8 cellular contexts compared by ENCODE assay signal in genomic region chr3:37453393-37454391, GRCh38. TPM values are rescaled to one million over a fixed set of nuclear protein-coding genes. Genes with fewer than 3 reads are reported as not detected.
A peak's percentile ranks its signal among the peaks of the same experiment; 100 is the strongest.
DNase-seq lines count a peak whose midpoint lies in the region; ATAC-seq and TF ChIP-seq lines count a peak whose summit lies in the region.
"Had no signal": no experiment of that assay in that cellular context is flagged by ENCODE, and none has a peak within 500 bp of the region (broad histone marks: within the 10 kb centered on the region; RNA-seq: fewer than 3 reads in every experiment).

No MANE protein-coding gene starts in this region.

- H3K27me3 Mint-ChIP-seq in activated CD4-positive, alpha-beta T cell treated with anti-CD3 and anti-CD28 coated beads for 36 hours = peaks cover 59% of the 10 kb centered on the region

- POLR2A ChIA-PET in activated CD4-positive, alpha-beta T cell treated with anti-CD3 and anti-CD28 coated beads for 36 hours (lab: Charles Lee) = no interaction called here

- H3K27ac ChIP-seq in right lobe of liver (peak overlapping the region in 2 of 3 donors; percentile 59 to 87), temporal lobe (ENCODE audit: low read depth, low read length) (peak overlapping the region; percentile 34)

- no peaks in the 10 kb centered on the region for H3K9me3 ChIP-seq in right lobe of liver

- TF ChIP-seq CTCF in right lobe of liver (IDR thresholded peaks at IDR 0.05) (peak; percentile 15 to 48 (median 27)), GM13977 (IDR thresholded peaks at IDR 0.05; ENCODE audit: extremely low read depth, insufficient read depth, missing control alignments) (no peak)

- peak; percentile 61 to 75 (median 66) for ATAC-seq in right lobe of liver
- ATAC-seq in HG02763 (IDR thresholded peaks at IDR 0.05; ENCODE audit: unreplicated experiment) = no peak
- no peak for ATAC-seq in activated CD4-positive, alpha-beta T cell treated with anti-CD3 and anti-CD28 coated beads for 36 hours

- no peak overlapping the region for H3K4me3 Mint-ChIP-seq in activated CD4-positive, alpha-beta T cell treated with anti-CD3 and anti-CD28 coated beads for 36 hours

- H3K27me3 ChIP-seq in right lobe of liver = peaks cover 0 to 3% of the 10 kb centered on the region in 2 donors

- H3K9me3 Mint-ChIP-seq in activated CD4-positive, alpha-beta T cell treated with anti-CD3 and anti-CD28 coated beads for 36 hours (ENCODE audit: low read depth) = no peaks in the 10 kb centered on the region

- DNase-seq in NCI-H146 (lab: John Stamatoyannopoulos, UW) (peak; percentile 46), cerebellar cortex (ENCODE audit: low spot score) (peak; percentile 74), right lobe of liver (peak; percentile 68 to 77 (median 74)), GM13977 (ENCODE audit: low spot score) (no peak)
- DNase-seq in activated CD4-positive, alpha-beta T cell treated with anti-CD3 and anti-CD28 coated beads for 36 hours = no peak
- DNase-seq: HCEC 1CT had no signal

- H3K36me3 ChIP-seq in right lobe of liver = no peaks in the 10 kb centered on the region

- no peak for TF ChIP-seq POLR2A in right lobe of liver (IDR thresholded peaks at IDR 0.05)

- no peaks in the 10 kb centered on the region for H3K36me3 Mint-ChIP-seq in activated CD4-positive, alpha-beta T cell treated with anti-CD3 and anti-CD28 coated beads for 36 hours (ENCODE audit: low read depth)

- peaks cover 0 to 7% (median 3%) of the 10 kb centered on the region in 4 donors for H3K4me1 ChIP-seq in right lobe of liver

- H3K27ac Mint-ChIP-seq in activated CD4-positive, alpha-beta T cell treated with anti-CD3 and anti-CD28 coated beads for 36 hours = no peak overlapping the region

- H3K4me3 ChIP-seq in right lobe of liver = peak overlapping the region; percentile 52 to 53 (median 53)

- peaks cover 10% of the 10 kb centered on the region for H3K4me1 Mint-ChIP-seq in activated CD4-positive, alpha-beta T cell treated with anti-CD3 and anti-CD28 coated beads for 36 hours

- CTCF ChIA-PET in activated CD4-positive, alpha-beta T cell treated with anti-CD3 and anti-CD28 coated beads for 36 hours (lab: Charles Lee) = interaction anchor here (0.7 to 1.0 kb wide), 3 partner anchors 192 to 456 kb away, joined by 3 read pairs; no protein-coding TSS in a partner anchor

- WGBS in right lobe of liver (ENCODE audit: insufficient coverage, low coverage, low lambda C conversion rate, missing lambda C conversion rate) = 32% methylated on average over 13 of the region's 18 CpGs

- intact Hi-C loops in right lobe of liver (cut with DNase I) = no loop called here
- intact Hi-C loops in activated CD4-positive, alpha-beta T cell treated with anti-CD3 and anti-CD28 coated beads for 36 hours (cut with DNase I, micrococcal nuclease) = no loop called here

- in situ Hi-C loops in GM13977 (cut with MboI; ENCODE audit: low pct_unique_long_range_greater_than_20kb, low sequenced_read_pairs, unreplicated experiment) = no loop called here

RNA-seq across cellular contexts. Expression of gene ITGA9, which starts 1.8 kb away (rescaled TPM):
- total RNA-seq in right lobe of liver (10 to 100 TPM; 10.3 to 22.2 (median 14.4) TPM), temporal lobe (11.8 TPM)
- total RNA-seq in activated CD4-positive, alpha-beta T cell treated with anti-CD3 and anti-CD28 coated beads for 36 hours = under 1 TPM in 1 of 2 experiments, not detected in 1; 0.02 TPM

Comparison
In these comparisons a context has a peak if more than half of its experiments do, and no peak if none do; other contexts are left out.
1. DNase-seq: peak in NCI-H146 (single experiment), cerebellar cortex (single experiment) and right lobe of liver (3 of 3); none in activated CD4-positive, alpha-beta T cell treated with anti-CD3 and anti-CD28 coated beads for 36 hours (single experiment) and GM13977 (single experiment).
2. ATAC-seq: peak in right lobe of liver (4 of 4); none in HG02763 (single experiment) and activated CD4-positive, alpha-beta T cell treated with anti-CD3 and anti-CD28 coated beads for 36 hours (single experiment).
3. RNA of gene ITGA9, which starts 1.8 kb away (total RNA-seq): 10.3 to 22.2 TPM in right lobe of liver and 11.8 TPM in temporal lobe (single experiment); 0.02 TPM in activated CD4-positive, alpha-beta T cell treated with anti-CD3 and anti-CD28 coated beads for 36 hours; every median in the first group is over 10 times any median in the second.